8 cellular contexts compared by ENCODE assay signal in the genomic region with DNA sequence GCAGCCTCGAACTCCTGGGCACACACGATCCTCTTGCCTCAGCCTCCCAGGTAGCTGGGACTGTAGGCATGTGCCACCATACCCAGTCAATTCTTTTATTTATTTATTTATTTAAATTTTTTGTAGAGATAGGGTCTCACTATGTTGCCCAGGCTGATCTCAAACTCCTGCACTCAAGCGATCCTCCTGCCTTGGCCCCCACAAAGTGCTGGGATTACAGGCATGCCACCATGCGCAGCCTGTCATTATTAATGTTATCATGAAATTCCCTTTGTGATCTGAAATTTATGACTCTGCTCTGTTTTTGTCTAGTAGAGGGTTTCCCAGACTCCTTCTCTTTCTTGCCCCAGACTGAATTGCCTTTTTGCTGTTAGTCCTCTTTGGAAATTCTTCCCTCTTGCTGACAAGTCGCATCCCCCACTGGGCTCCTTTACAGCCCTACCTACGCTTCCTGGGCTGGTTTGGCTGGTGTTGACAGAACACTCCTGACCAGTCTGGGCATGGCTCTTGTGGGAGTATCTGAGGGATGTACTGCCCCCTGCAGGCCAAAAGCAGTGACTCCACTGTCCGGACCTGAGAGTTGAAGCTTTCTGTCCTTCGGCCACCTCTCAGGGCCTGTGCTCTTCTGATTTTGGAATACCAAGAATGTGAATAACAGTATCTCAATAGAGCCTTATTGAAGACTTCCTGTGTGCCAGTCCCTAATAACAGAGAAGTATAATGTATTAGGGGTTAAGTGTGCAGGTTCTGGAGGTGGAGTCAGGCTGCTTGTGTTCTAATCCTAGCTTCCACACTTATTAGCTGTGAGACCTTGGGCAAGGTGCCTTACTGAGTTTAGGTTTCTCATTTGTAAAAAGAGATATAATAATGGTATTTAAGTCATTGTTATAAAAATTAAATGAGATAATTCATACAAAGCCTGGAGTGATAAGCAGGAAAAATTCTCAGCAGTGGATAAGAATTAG.
DNase-seq lines count a peak whose midpoint lies in the region; ATAC-seq and TF ChIP-seq lines count a peak whose summit lies in the region.

No MANE protein-coding gene starts in this region.

- DNase-seq in ACHN (peak; percentile 70), HPDE6-E6E7 (ENCODE audit: extremely low spot score) (peak; percentile 79), RWPE1 (ENCODE audit: low spot score) (peak; percentile 37), head of caudate nucleus (peak; percentile 7 to 82 (median 50)), putamen (ENCODE audit: low spot score) (peak; percentile 22)
- peak; percentile 83 for DNase-seq in activated effector memory CD4-positive, alpha-beta T cell treated with anti-CD3 and anti-CD28 coated beads, Interleukin-2, amount 50 U/mL, for 16 hours

- CTCF ChIA-PET in RWPE1 (lab: Yijun Ruan, JAX) = interaction anchor here (0.6 to 1.0 kb wide), 5 partner anchors 9 to 664 kb away, joined by 3 read pairs; no protein-coding TSS in a partner anchor

- no peak overlapping the region for H3K27ac ChIP-seq in RWPE1

- peak; percentile 40 for TF ChIP-seq CTCF in RWPE1 (conservative IDR thresholded peaks at IDR 0.05; ENCODE audit: low read depth)

- POLR2A ChIA-PET in RWPE1 (lab: Yijun Ruan, JAX; ENCODE audit: low non-redundant PET) = no interaction called here

- in situ Hi-C loops in ACHN (cut with HindIII; ENCODE audit: low pct_ligation_motif_present, low pct_unique_long_range_greater_than_20kb, low sequenced_read_pairs) = no loop called here

- ATAC-seq in GM18498 (IDR thresholded peaks at IDR 0.05; ENCODE audit: unreplicated experiment) (peak; percentile 74), GM21423 (IDR thresholded peaks at IDR 0.05; ENCODE audit: unreplicated experiment) (no peak)

- intact Hi-C loops in head of caudate nucleus (cut with DNase I) = no loop called here

Comparison
In these comparisons a context has a peak if more than half of its experiments do, and no peak if none do; other contexts are left out.
1. DNase-seq: peak in every context shown above with its lines; median percentile 83 in activated effector memory CD4-positive, alpha-beta T cell treated with anti-CD3 and anti-CD28 coated beads, Interleukin-2, amount 50 U/mL, for 16 hours; 79 in HPDE6-E6E7; 70 in ACHN; 50 in head of caudate nucleus; 37 in RWPE1; 22 in putamen.